16 cellular contexts compared by ENCODE assay signal in genomic region chr11:112762686-112763048, GRCh38.
DNase-seq lines count a peak whose midpoint lies in the region; ATAC-seq and TF ChIP-seq lines count a peak whose summit lies in the region.
"Had no signal": no experiment of that assay in that cellular context is flagged by ENCODE, and none has a peak within 500 bp of the region (broad histone marks: within the 10 kb centered on the region; RNA-seq: fewer than 3 reads in every experiment).

No MANE protein-coding gene starts in this region.

- H3K9ac ChIP-seq in MM.1S (ENCODE audit: low read length) = no peak overlapping the region; the same call in 1 of the 2 replicates

- H3K9me3 ChIP-seq in MM.1S (replicated peaks; ENCODE audit: insufficient read depth, low read length) = no peaks in the 10 kb centered on the region
- H3K9me3 ChIP-seq: Peyer's patch had no signal

- no peaks in the 10 kb centered on the region for H3K9me3 Mint-ChIP-seq in nephron
- H3K9me3 Mint-ChIP-seq: GM23338 had no signal

- peaks cover 11% of the 10 kb centered on the region for H3F3A ChIP-seq in MM.1S (ENCODE audit: insufficient read depth, low read length)

- peaks cover 16% of the 10 kb centered on the region for H3K4me1 ChIP-seq in MM.1S (ENCODE audit: low read length)
- H3K4me1 ChIP-seq: Peyer's patch had no signal

- H3K27ac Mint-ChIP-seq in nephron = peak overlapping the region; percentile 49 to 80 (median 61)
- H3K27ac Mint-ChIP-seq: GM23338 had no signal

- DNase-seq in DMS153 treated with DMSO at 0.1 percent for 48 hours (lab: John Stamatoyannopoulos, UW; ENCODE audit: unreplicated experiment) (peak; percentile 35), MM.1S (no peak), HCEC 1CT (no peak), COLO829 (ENCODE audit: low spot score) (no peak)
- DNase-seq: NCI-H1694 treated with DMSO at 0.1 percent for 48 hours; NCI-H2227 treated with DMSO at 0.1 percent for 48 hours; NK-92 treated with Interleukin-12 subunit alpha and Interleukin-12 subunit beta, amount 100 ng/mL, for 24 hours; Peyer's patch; Right ventricle myocardium superior had no signal

- H3K9me2 ChIP-seq in MM.1S (replicated peaks; ENCODE audit: insufficient read depth, low read length) = no peaks in the 10 kb centered on the region

- H3K36me3 ChIP-seq in MM.1S (replicated peaks; ENCODE audit: insufficient read depth, low read length) = no peaks in the 10 kb centered on the region
- H3K36me3 ChIP-seq: Peyer's patch had no signal

- H3K4me3 ChIP-seq in MM.1S (ENCODE audit: low read length) = no peak overlapping the region
- H3K4me3 ChIP-seq: GM23338, K562, Peyer's patch had no signal

- no peaks in the 10 kb centered on the region for H3K79me2 ChIP-seq in MM.1S (ENCODE audit: low read length)

- no peaks in the 10 kb centered on the region for H4K20me1 ChIP-seq in MM.1S (ENCODE audit: insufficient read depth, low read length)

- peak overlapping the region; percentile 61; the same call in 1 of the 2 replicates for H3K27ac ChIP-seq in MM.1S (ENCODE audit: low read length)
- peak overlapping the region; percentile 57 for H3K27ac ChIP-seq in angular gyrus (ENCODE audit: low read depth, low read length)
- H3K27ac ChIP-seq: Peyer's patch had no signal

- peak overlapping the region; percentile 69; the same call in 1 of the 2 replicates for H3K4me2 ChIP-seq in MM.1S (ENCODE audit: low read depth, low read length)
- H3K4me2 ChIP-seq: GM23338 had no signal

- H3K27me3 Mint-ChIP-seq in nephron (ENCODE audit: low read depth) = no peaks in the 10 kb centered on the region

- no peak for ATAC-seq in GM21723 (IDR thresholded peaks at IDR 0.05; ENCODE audit: unreplicated experiment)
- ATAC-seq: GM23338, HCT116, K562 had no signal

- peaks cover 35% of the 10 kb centered on the region for H3K4me1 Mint-ChIP-seq in nephron
- H3K4me1 Mint-ChIP-seq: CD14-positive monocyte, GM23338 had no signal

- H3K36me3 Mint-ChIP-seq in nephron (ENCODE audit: low read depth) = no peaks in the 10 kb centered on the region
- H3K36me3 Mint-ChIP-seq: CD14-positive monocyte had no signal

- TF ChIP-seq CTCF in MM.1S (IDR thresholded peaks at IDR 0.05; ENCODE audit: low read length) (no peak), nephron (IDR thresholded peaks at IDR 0.05; ENCODE audit: unreplicated experiment in 3 of 3) (no peak)

- H3K27me3 ChIP-seq in MM.1S (replicated peaks; ENCODE audit: insufficient read depth, low read length) = no peaks in the 10 kb centered on the region
- H3K27me3 ChIP-seq: Peyer's patch had no signal

- H3K4me3 Mint-ChIP-seq in nephron = no peak overlapping the region
- H3K4me3 Mint-ChIP-seq: CD14-positive monocyte, GM23338 had no signal

- peak overlapping the region; percentile 54 for H2AFZ ChIP-seq in MM.1S (ENCODE audit: low read length)
- H2AFZ ChIP-seq: GM23338 had no signal
